In the genomic region with DNA sequence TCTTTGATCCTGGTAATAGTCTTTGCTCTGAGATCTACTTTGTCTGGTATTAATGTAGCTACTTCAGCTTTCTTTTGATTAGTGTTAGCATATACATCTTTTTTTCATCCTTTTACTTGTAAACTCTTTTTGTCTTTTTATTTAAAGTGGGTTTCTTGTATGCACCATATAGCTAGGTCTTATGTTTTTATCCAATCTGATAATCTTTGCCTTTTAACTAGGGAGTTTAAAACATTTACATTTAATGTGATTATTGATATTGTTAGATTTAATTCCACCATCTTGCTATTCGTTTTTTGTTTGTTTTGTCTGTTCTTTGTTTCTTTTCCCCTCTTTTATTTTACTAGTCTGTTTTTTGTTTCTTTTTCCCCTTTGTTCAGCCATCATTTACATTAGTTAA, we compare ENCODE assay signal across 30 cellular contexts.
"Had no signal": no experiment of that assay in that cellular context is flagged by ENCODE, and none has a peak within 500 bp of the region (broad histone marks: within the 10 kb centered on the region; RNA-seq: fewer than 3 reads in every experiment).

No MANE protein-coding gene starts in this region.

- H3K9me3 ChIP-seq: body of pancreas had no signal

- FAIRE-seq: endothelial cell of umbilical vein had no signal

- H3K27me3 ChIP-seq: adrenal gland, body of pancreas, esophagus squamous epithelium had no signal

- H3K4me3 ChIP-seq: adrenal gland, body of pancreas, coronary artery, esophagus squamous epithelium had no signal

- H3K27ac ChIP-seq: adrenal gland, body of pancreas, coronary artery, epithelial cell of prostate, esophagus squamous epithelium had no signal

- ATAC-seq: activated CD4-positive, alpha-beta T cell treated with anti-CD3 and anti-CD28 coated beads for 36 hours; activated CD8-positive, alpha-beta memory T cell treated with anti-CD3 and anti-CD28 coated beads, Interleukin-2, amount 10 ng/mL, durations not matched to agents 7 days and 5 days; activated CD8-positive, alpha-beta T cell treated with anti-CD3 and anti-CD28 coated beads, Interleukin-2, amount 10 ng/mL, durations not matched to agents 7 days and 5 days; activated naive CD8-positive, alpha-beta T cell treated with anti-CD3 and anti-CD28 coated beads, Interleukin-2, amount 50 U/mL, for 24 hours; body of pancreas; effector memory CD8-positive, alpha-beta T cell had no signal

- DNase-seq: activated CD4-positive, alpha-beta memory T cell treated with anti-CD3 and anti-CD28 coated beads for 36 hours; activated CD4-positive, alpha-beta T cell treated with anti-CD3 and anti-CD28 coated beads for 36 hours; activated CD4-positive, alpha-beta T cell treated with anti-CD3 and anti-CD28 coated beads, Interleukin-2, amount 10 ng/mL, durations not matched to agents 24 days and 14 days; activated CD4-positive, CD25-positive, alpha-beta regulatory T cell; activated CD4-positive, CD25-positive, alpha-beta regulatory T cell treated with anti-CD3 and anti-CD28 coated beads, Interleukin-2, amount 50 U/mL, for 72 hours; activated CD8-positive, alpha-beta memory T cell treated with anti-CD3 and anti-CD28 coated beads, Interleukin-2, amount 10 ng/mL, durations not matched to agents 7 days and 5 days; activated CD8-positive, alpha-beta memory T cell treated with anti-CD3 and anti-CD28 coated beads, Interleukin-2, amount 50 U/mL, for 4 hours; activated CD8-positive, alpha-beta T cell treated with anti-CD3 and anti-CD28 coated beads, Interleukin-2, amount 10 ng/mL, durations not matched to agents 7 days and 5 days; activated effector memory CD4-positive, alpha-beta T cell treated with anti-CD3 and anti-CD28 coated beads, Interleukin-2, amount 50 U/mL, for 16 hours; activated naive CD4-positive, alpha-beta T cell treated with anti-CD3 and anti-CD28 coated beads for 36 hours; activated naive CD8-positive, alpha-beta T cell treated with anti-CD3 and anti-CD28 coated beads for 36 hours; activated naive CD8-positive, alpha-beta T cell treated with anti-CD3 and anti-CD28 coated beads, Interleukin-2, amount 50 U/mL, for 24 hours; activated T-cell treated with anti-CD3 and anti-CD28 coated beads, Interleukin-2, amount 50 U/mL, for 1 hour; activated T-cell treated with anti-CD3 and anti-CD28 coated beads, Interleukin-2, amount 50 U/mL, for 48 hours; adrenal gland; amygdala; aorta; body of pancreas; caudate nucleus; cerebellar nuclear complex; dermis blood vessel endothelial cell; effector CD4-positive, alpha-beta T cell; effector memory CD8-positive, alpha-beta T cell; esophagus squamous epithelium; foreskin melanocyte; head of caudate nucleus; T-helper 2 cell had no signal

- H3K36me3 ChIP-seq: adrenal gland had no signal
